9 cellular contexts compared by ENCODE assay signal in genomic region chr19:33301011-33301899, GRCh38. TPM values are rescaled to one million over a fixed set of nuclear protein-coding genes. Genes with fewer than 3 reads are reported as not detected.
DNase-seq lines count a peak whose midpoint lies in the region; ATAC-seq and TF ChIP-seq lines count a peak whose summit lies in the region.
"Had no signal": no experiment of that assay in that cellular context is flagged by ENCODE, and none has a peak within 500 bp of the region (broad histone marks: within the 10 kb centered on the region; RNA-seq: fewer than 3 reads in every experiment).

No MANE protein-coding gene starts in this region.

- intact Hi-C loops in gastrocnemius medialis (cut with DNase I; ENCODE audit: low total_unique reads), result loop anchor here (5.0 to 10.0 kb wide), 6 partner anchors 59 to 946 kb away; partner anchors contain the start of genes ANKRD27 and RGS9BP

- H3K4me1 ChIP-seq in gastrocnemius medialis, result peaks cover 22 to 31% of the 10 kb centered on the region in 2 donors

- no peak for TF ChIP-seq POLR2A in gastrocnemius medialis (IDR thresholded peaks at IDR 0.05)

- ATAC-seq in gastrocnemius medialis (no peak), GM21619 (IDR thresholded peaks at IDR 0.05; ENCODE audit: unreplicated experiment) (no peak)

- peak overlapping the region; percentile 78; the same call in 1 of the 2 replicates for H3K27ac ChIP-seq in VCaP
- peak overlapping the region in 3 of 4 donors; percentile 31 to 99 (median 88) for H3K27ac ChIP-seq in gastrocnemius medialis
- H3K27ac ChIP-seq: SJSA1 had no signal

- peak overlapping the region; percentile 58 to 88 (median 80) for H3K4me3 ChIP-seq in gastrocnemius medialis

- no peaks in the 10 kb centered on the region for H3K9me3 ChIP-seq in gastrocnemius medialis

- in situ Hi-C loops in G401 (cut with HindIII; ENCODE audit: low sequenced_read_pairs), result no loop called here
- in situ Hi-C loops in gastrocnemius medialis (cut with MboI; ENCODE audit: low sequenced_read_pairs in 4 of 4), result loop anchor here in 1 of 4 donors (10.0 kb wide), 1 partner anchor 84 kb away; no protein-coding TSS in a partner anchor

- TF ChIP-seq CTCF in VCaP (conservative IDR thresholded peaks at IDR 0.05) (no peak), gastrocnemius medialis (IDR thresholded peaks at IDR 0.05 in 4 of 5, conservative IDR thresholded peaks at IDR 0.05 in 1 of 5) (no peak)

- no peaks in the 10 kb centered on the region for H3K27me3 ChIP-seq in gastrocnemius medialis

- H3K36me3 ChIP-seq in gastrocnemius medialis, result no peaks in the 10 kb centered on the region
- H3K36me3 ChIP-seq: SJSA1 had no signal

- DNase-seq in G401 (ENCODE audit: low spot score) (peak; percentile 65), iPS-NIHi11 (ENCODE audit: low spot score) (peak; percentile 40), gastrocnemius medialis (peak in 1 of 2 donors; percentile 52), NCI-H2081 (lab: John Stamatoyannopoulos, UW) (no peak), HCEC 1CT (no peak), NCI-H446 treated with DMSO at 0.1 percent for 48 hours (lab: John Stamatoyannopoulos, UW) (no peak)

RNA-seq across cellular contexts. Expression of gene CEBPA, which starts 1.1 kb away (rescaled TPM):
- total RNA-seq in G401 (2014; rRNA removed; shearing (Covaris generic)), result 9.8 and 10.9 TPM in 2 replicates
- total RNA-seq in gastrocnemius medialis, result 10 to 100 TPM; 11.9 to 29.9 (median 25.5) TPM

Comparison
In these comparisons a context has a peak if more than half of its experiments do, and no peak if none do; other contexts are left out.
1. DNase-seq: peak in G401 (single experiment) and iPS-NIHi11 (single experiment); none in NCI-H2081 (0 of 2), HCEC 1CT (single experiment) and NCI-H446 treated with DMSO at 0.1 percent for 48 hours (single experiment).